Comparison of ENCODE assay signal across 1 cellular context in genomic region chr22:39214383-39215069, GRCh38.
A peak's percentile ranks its signal among the peaks of the same experiment; 100 is the strongest.
TF ChIP-seq lines count a peak whose summit lies in the region.

No MANE protein-coding gene starts in this region.

TF ChIP-seq in HepG2, 621 proteins besides CTCF, POLR2A, EP300 and RAD21 (continued from another document):
- TF ChIP-seq ARID5B (CRISPR knock-in tag; IDR thresholded peaks at IDR 0.05) (0 out of 2 replicates have a peak, but pooled peaks have one; percentile 18), HHEX (CRISPR knock-in tag; IDR thresholded peaks at IDR 0.05) (no peak), ZNF589 (CRISPR knock-in tag; conservative IDR thresholded peaks at IDR 0.05) (no peak), NFATC3 (CRISPR knock-in tag; IDR thresholded peaks at IDR 0.05) (no peak), REST (IDR thresholded peaks at IDR 0.05; ENCODE audit: borderline replicate concordance in 1 of 2, low read depth in 1 of 2, low read length in 2 of 2) (no peak), ZNF282 (IDR thresholded peaks at IDR 0.05; ENCODE audit: partially characterized antibody) (no peak), ZSCAN22 (CRISPR knock-in tag; IDR thresholded peaks at IDR 0.05) (no peak), SETDB1 (CRISPR knock-in tag; IDR thresholded peaks at IDR 0.05; ENCODE audit: borderline replicate concordance) (no peak), FOSL2 (CRISPR knock-in tag; IDR thresholded peaks at IDR 0.05) (peak; percentile 65), SRF (IDR thresholded peaks at IDR 0.05; ENCODE audit: low read depth, low read length) (peak; percentile 36; the same call in 1 of the 2 replicates)
- TF ChIP-seq, protein P1, sequence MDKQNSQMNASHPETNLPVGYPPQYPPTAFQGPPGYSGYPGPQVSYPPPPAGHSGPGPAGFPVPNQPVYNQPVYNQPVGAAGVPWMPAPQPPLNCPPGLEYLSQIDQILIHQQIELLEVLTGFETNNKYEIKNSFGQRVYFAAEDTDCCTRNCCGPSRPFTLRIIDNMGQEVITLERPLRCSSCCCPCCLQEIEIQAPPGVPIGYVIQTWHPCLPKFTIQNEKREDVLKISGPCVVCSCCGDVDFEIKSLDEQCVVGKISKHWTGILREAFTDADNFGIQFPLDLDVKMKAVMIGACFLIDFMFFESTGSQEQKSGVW (CRISPR knock-in tag; IDR thresholded peaks at IDR 0.05; ENCODE audit: borderline replicate concordance), result no peak
- TF ChIP-seq, protein P2, sequence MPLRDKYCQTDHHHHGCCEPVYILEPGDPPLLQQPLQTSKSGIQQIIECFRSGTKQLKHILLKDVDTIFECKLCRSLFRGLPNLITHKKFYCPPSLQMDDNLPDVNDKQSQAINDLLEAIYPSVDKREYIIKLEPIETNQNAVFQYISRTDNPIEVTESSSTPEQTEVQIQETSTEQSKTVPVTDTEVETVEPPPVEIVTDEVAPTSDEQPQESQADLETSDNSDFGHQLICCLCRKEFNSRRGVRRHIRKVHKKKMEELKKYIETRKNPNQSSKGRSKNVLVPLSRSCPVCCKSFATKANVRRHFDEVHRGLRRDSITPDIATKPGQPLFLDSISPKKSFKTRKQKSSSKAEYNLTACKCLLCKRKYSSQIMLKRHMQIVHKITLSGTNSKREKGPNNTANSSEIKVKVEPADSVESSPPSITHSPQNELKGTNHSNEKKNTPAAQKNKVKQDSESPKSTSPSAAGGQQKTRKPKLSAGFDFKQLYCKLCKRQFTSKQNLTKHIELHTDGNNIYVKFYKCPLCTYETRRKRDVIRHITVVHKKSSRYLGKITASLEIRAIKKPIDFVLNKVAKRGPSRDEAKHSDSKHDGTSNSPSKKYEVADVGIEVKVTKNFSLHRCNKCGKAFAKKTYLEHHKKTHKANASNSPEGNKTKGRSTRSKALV (CRISPR knock-in tag; IDR thresholded peaks at IDR 0.05), result no peak
- TF ChIP-seq, protein P3, sequence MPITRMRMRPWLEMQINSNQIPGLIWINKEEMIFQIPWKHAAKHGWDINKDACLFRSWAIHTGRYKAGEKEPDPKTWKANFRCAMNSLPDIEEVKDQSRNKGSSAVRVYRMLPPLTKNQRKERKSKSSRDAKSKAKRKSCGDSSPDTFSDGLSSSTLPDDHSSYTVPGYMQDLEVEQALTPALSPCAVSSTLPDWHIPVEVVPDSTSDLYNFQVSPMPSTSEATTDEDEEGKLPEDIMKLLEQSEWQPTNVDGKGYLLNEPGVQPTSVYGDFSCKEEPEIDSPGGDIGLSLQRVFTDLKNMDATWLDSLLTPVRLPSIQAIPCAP (CRISPR knock-in tag; IDR thresholded peaks at IDR 0.05; ENCODE audit: low read depth), result no peak
- TF ChIP-seq, protein P4, sequence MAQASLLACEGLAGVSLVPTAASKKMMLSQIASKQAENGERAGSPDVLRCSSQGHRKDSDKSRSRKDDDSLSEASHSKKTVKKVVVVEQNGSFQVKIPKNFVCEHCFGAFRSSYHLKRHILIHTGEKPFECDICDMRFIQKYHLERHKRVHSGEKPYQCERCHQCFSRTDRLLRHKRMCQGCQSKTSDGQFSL (CRISPR knock-in tag; IDR thresholded peaks at IDR 0.05), result no peak
